In the genomic region with DNA sequence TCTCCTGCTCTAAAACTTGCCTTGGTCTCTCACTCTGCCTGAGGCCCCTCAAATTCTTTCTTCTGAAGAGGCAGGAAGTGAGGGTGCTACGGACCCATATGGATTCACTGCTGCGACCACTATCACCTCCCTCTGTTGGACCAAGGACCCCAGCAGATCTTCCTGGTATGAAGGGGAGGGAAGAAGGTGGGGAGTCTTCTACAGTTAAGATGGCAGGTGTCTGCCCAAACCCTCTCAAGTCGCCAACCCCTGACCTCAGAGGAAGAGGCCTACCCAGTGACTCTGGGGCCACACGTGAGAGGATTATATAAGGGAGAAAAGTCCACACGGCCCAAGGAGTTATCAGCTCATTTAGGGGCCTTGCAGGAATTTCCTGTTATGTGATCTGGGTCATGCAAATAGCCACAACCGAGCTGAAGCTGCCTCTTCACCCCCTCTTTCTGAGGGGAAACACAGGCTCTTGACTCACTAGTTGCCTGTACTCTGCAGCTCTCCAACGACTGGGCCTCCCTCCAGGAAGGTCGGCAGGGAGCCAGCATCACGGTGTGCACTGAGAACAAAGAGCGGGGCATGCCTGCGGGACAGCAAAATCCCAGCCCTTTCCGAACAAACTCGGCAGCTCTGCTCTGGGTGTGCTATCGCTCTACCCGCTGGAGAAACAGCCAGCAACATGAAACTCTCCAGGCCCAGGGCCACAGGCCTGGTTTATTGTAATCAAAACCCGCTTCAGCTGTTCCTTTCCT, we compare ENCODE assay signal across 8 cellular contexts.
DNase-seq lines count a peak whose midpoint lies in the region; ATAC-seq and TF ChIP-seq lines count a peak whose summit lies in the region.

No MANE protein-coding gene starts in this region.

- H3K9me3 ChIP-seq in Karpas-422 (ENCODE audit: low read length) = no peaks in the 10 kb centered on the region

- POLR2A ChIA-PET in AG04449 (lab: Yijun Ruan, JAX) = interaction anchor here (0.7 to 0.9 kb wide), 2 partner anchors 9 to 98 kb away, joined by 4 read pairs; no protein-coding TSS in a partner anchor

- peaks cover 13% of the 10 kb centered on the region for H3K27me3 Mint-ChIP-seq in GM23338 (ENCODE audit: insufficient read depth, low read depth, poor library complexity)
- no peaks in the 10 kb centered on the region for H3K27me3 Mint-ChIP-seq in stimulated activated memory B cell treated with anti-CD40 and anti-IgM and Interleukin-4, amounts not matched to agents 10 μg/mL and 1 μg/mL and 100 μg/mL, for 72 hours
- H3K27me3 Mint-ChIP-seq in activated T-cell treated with anti-CD3 and anti-CD28 coated beads, Interleukin-2, amount 50 U/mL, for 4 hours (ENCODE audit: low read depth) = no peaks in the 10 kb centered on the region

- no peaks in the 10 kb centered on the region for H3K27me3 ChIP-seq in GM23338 (ENCODE audit: insufficient read depth)
- no peaks in the 10 kb centered on the region for H3K27me3 ChIP-seq in Karpas-422 (ENCODE audit: low read length)

- no peaks in the 10 kb centered on the region; the same call in 1 of the 2 replicates for H3F3A ChIP-seq in GM23338 (replicated peaks; ENCODE audit: low read depth)

- H2AFZ ChIP-seq in GM23338 (peak overlapping the region; percentile 69; the same call in 1 of the 2 replicates), Karpas-422 (ENCODE audit: low read length) (no peak overlapping the region)

- no peak overlapping the region for H3K4me3 Mint-ChIP-seq in GM23338
- no peak overlapping the region for H3K4me3 Mint-ChIP-seq in stimulated activated memory B cell treated with anti-CD40 and anti-IgM and Interleukin-4, amounts not matched to agents 10 μg/mL and 1 μg/mL and 100 μg/mL, for 72 hours
- H3K4me3 Mint-ChIP-seq in activated T-cell treated with anti-CD3 and anti-CD28 coated beads, Interleukin-2, amount 50 U/mL, for 4 hours = no peak overlapping the region

- H3K4me3 ChIP-seq in AG04449 (ENCODE audit: low read depth, low read length) (no peak overlapping the region), GM23338 (no peak overlapping the region), Karpas-422 (ENCODE audit: low read length) (no peak overlapping the region)

- no peaks in the 10 kb centered on the region for H3K9me3 Mint-ChIP-seq in GM23338
- no peaks in the 10 kb centered on the region for H3K9me3 Mint-ChIP-seq in stimulated activated memory B cell treated with anti-CD40 and anti-IgM and Interleukin-4, amounts not matched to agents 10 μg/mL and 1 μg/mL and 100 μg/mL, for 72 hours
- no peaks in the 10 kb centered on the region for H3K9me3 Mint-ChIP-seq in activated T-cell treated with anti-CD3 and anti-CD28 coated beads, Interleukin-2, amount 50 U/mL, for 4 hours

- H3K9ac ChIP-seq in Karpas-422 (ENCODE audit: low read length) = no peak overlapping the region

- H3K36me3 ChIP-seq in GM23338 (ENCODE audit: insufficient read depth) (no peaks in the 10 kb centered on the region), Karpas-422 (ENCODE audit: insufficient read depth, low read length) (no peaks in the 10 kb centered on the region)

- peaks cover 69% of the 10 kb centered on the region for H3K4me1 Mint-ChIP-seq in GM23338
- peaks cover 83% of the 10 kb centered on the region for H3K4me1 Mint-ChIP-seq in stimulated activated memory B cell treated with anti-CD40 and anti-IgM and Interleukin-4, amounts not matched to agents 10 μg/mL and 1 μg/mL and 100 μg/mL, for 72 hours
- H3K4me1 Mint-ChIP-seq in activated T-cell treated with anti-CD3 and anti-CD28 coated beads, Interleukin-2, amount 50 U/mL, for 4 hours (ENCODE audit: low read depth) = peaks cover 24% of the 10 kb centered on the region

- H3K4me1 ChIP-seq in GM23338 (ENCODE audit: insufficient read depth) = peaks cover 58% of the 10 kb centered on the region
- peaks cover 6% of the 10 kb centered on the region; the same call in 1 of the 2 replicates for H3K4me1 ChIP-seq in Karpas-422 (ENCODE audit: low read length)

- H4K20me1 ChIP-seq in GM23338 (replicated peaks; ENCODE audit: insufficient read depth) (no peaks in the 10 kb centered on the region), Karpas-422 (ENCODE audit: insufficient read depth, low read depth, low read length) (peaks cover 17% of the 10 kb centered on the region)

- peak; percentile 24 for ATAC-seq in GM23338
- peak; percentile 83 for ATAC-seq in left lobe of liver
- peak; percentile 68 for ATAC-seq in stimulated activated memory B cell treated with anti-CD40 and anti-IgM and Interleukin-4, amounts not matched to agents 10 μg/mL and 1 μg/mL and 100 μg/mL, for 72 hours
- ATAC-seq in activated T-cell treated with anti-CD3 and anti-CD28 coated beads, Interleukin-2, amount 50 U/mL, for 4 hours = no peak

- H3K36me3 Mint-ChIP-seq in GM23338 (ENCODE audit: low read depth) = peaks cover 4% of the 10 kb centered on the region; the same call in 1 of the 3 replicates
- H3K36me3 Mint-ChIP-seq in stimulated activated memory B cell treated with anti-CD40 and anti-IgM and Interleukin-4, amounts not matched to agents 10 μg/mL and 1 μg/mL and 100 μg/mL, for 72 hours = no peaks in the 10 kb centered on the region
- H3K36me3 Mint-ChIP-seq in activated T-cell treated with anti-CD3 and anti-CD28 coated beads, Interleukin-2, amount 50 U/mL, for 4 hours (ENCODE audit: insufficient read depth) = peaks cover 7% of the 10 kb centered on the region

- H3K27ac ChIP-seq in GM23338 (ENCODE audit: low read depth) (peak overlapping the region; percentile 55; the same call in 1 of the 2 replicates), cingulate gyrus (ENCODE audit: low read depth, low read length) (peak overlapping the region; percentile 69), Karpas-422 (ENCODE audit: low read length) (no peak overlapping the region)

- DNase-seq in AG04449 (ENCODE audit: low read depth, low spot score) (peak; percentile 66), GM23338 (ENCODE audit: low spot score) (peak; percentile 44), NCI-H2196 treated with DMSO at 0.1 percent for 48 hours (lab: John Stamatoyannopoulos, UW; ENCODE audit: unreplicated experiment) (peak; percentile 97), left lobe of liver (ENCODE audit: low spot score) (peak; percentile 87), Karpas-422 (no peak)
- no peak for DNase-seq in activated T-cell treated with anti-CD3 and anti-CD28 coated beads, Interleukin-2, amount 50 U/mL, for 4 hours

- no peaks in the 10 kb centered on the region for H3K9me2 ChIP-seq in GM23338 (ENCODE audit: insufficient read depth)
- no peaks in the 10 kb centered on the region for H3K9me2 ChIP-seq in Karpas-422 (replicated peaks; ENCODE audit: insufficient read depth, low read length)

- CTCF ChIA-PET in AG04449 (lab: Yijun Ruan, JAX) = interaction anchor here (0.9 to 2.6 kb wide), 6 partner anchors 19 to 472 kb away, joined by 3 to 16 read pairs (median 4); no protein-coding TSS in a partner anchor

- H3K27ac Mint-ChIP-seq in GM23338 = peak overlapping the region; percentile 92
- peak overlapping the region; percentile 90 for H3K27ac Mint-ChIP-seq in stimulated activated memory B cell treated with anti-CD40 and anti-IgM and Interleukin-4, amounts not matched to agents 10 μg/mL and 1 μg/mL and 100 μg/mL, for 72 hours

- H3K4me2 ChIP-seq in GM23338 (peak overlapping the region; percentile 68), Karpas-422 (ENCODE audit: low read depth, low read length, poor library complexity, severe bottlenecking) (no peak overlapping the region)

- TF ChIP-seq CTCF in AG04449 (IDR thresholded peaks at IDR 0.05; ENCODE audit: insufficient read depth, low read length, missing control alignments) = no peak
- no peak for TF ChIP-seq CTCF in GM23338 (conservative IDR thresholded peaks at IDR 0.05; ENCODE audit: low read depth in 2 of 2)

- H3K79me2 ChIP-seq in GM23338 (replicated peaks; ENCODE audit: insufficient read depth) (peaks cover 15% of the 10 kb centered on the region), Karpas-422 (ENCODE audit: low read length) (no peaks in the 10 kb centered on the region)

TF ChIP-seq in GM23338, 12 proteins besides CTCF, POLR2A, EP300 and RAD21 (continues in another document):
- TF ChIP-seq ZNF114 (CRISPR knock-in tag; IDR thresholded peaks at IDR 0.05) (no peak), CREB1 (CRISPR knock-in tag; IDR thresholded peaks at IDR 0.05; ENCODE audit: low read depth) (no peak), NANOG (IDR thresholded peaks at IDR 0.05; ENCODE audit: borderline replicate concordance) (no peak)
- TF ChIP-seq, protein P1, sequence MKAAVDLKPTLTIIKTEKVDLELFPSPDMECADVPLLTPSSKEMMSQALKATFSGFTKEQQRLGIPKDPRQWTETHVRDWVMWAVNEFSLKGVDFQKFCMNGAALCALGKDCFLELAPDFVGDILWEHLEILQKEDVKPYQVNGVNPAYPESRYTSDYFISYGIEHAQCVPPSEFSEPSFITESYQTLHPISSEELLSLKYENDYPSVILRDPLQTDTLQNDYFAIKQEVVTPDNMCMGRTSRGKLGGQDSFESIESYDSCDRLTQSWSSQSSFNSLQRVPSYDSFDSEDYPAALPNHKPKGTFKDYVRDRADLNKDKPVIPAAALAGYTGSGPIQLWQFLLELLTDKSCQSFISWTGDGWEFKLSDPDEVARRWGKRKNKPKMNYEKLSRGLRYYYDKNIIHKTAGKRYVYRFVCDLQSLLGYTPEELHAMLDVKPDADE (IDR thresholded peaks at IDR 0.05) = no peak

Comparison
In these comparisons a context has a peak if more than half of its experiments do, and no peak if none do; other contexts are left out.
1. DNase-seq: peak in AG04449 (single experiment), GM23338 (single experiment), NCI-H2196 treated with DMSO at 0.1 percent for 48 hours (single experiment) and left lobe of liver (single experiment); none in Karpas-422 (single experiment) and activated T-cell treated with anti-CD3 and anti-CD28 coated beads, Interleukin-2, amount 50 U/mL, for 4 hours (single experiment).
2. ATAC-seq: peak in GM23338 (single experiment), left lobe of liver (single experiment) and stimulated activated memory B cell treated with anti-CD40 and anti-IgM and Interleukin-4, amounts not matched to agents 10 μg/mL and 1 μg/mL and 100 μg/mL, for 72 hours (single experiment); none in activated T-cell treated with anti-CD3 and anti-CD28 coated beads, Interleukin-2, amount 50 U/mL, for 4 hours (0 of 2).